20 cellular contexts compared by ENCODE assay signal in genomic region chr18:76604642-76605240, GRCh38.
"Had no signal": no experiment of that assay in that cellular context is flagged by ENCODE, and none has a peak within 500 bp of the region (broad histone marks: within the 10 kb centered on the region; RNA-seq: fewer than 3 reads in every experiment).

No MANE protein-coding gene starts in this region.

- H3K9me3 ChIP-seq: body of pancreas, left lung, mucosa of descending colon, prostate gland, tibial nerve had no signal

- H3K36me3 ChIP-seq: left lung, prostate gland, tibial nerve, WERI-Rb-1 had no signal

- H3K27ac ChIP-seq: body of pancreas, dorsolateral prefrontal cortex, left lung, prostate gland, tibial nerve, WERI-Rb-1 had no signal

- ATAC-seq: body of pancreas, left lung, mucosa of descending colon, right cardiac atrium, T-helper 17 cell had no signal

- H3K27me3 ChIP-seq: body of pancreas, left lung, tibial nerve had no signal

- H3K4me3 ChIP-seq: body of pancreas, dorsolateral prefrontal cortex, left lung, mucosa of descending colon, prostate gland, tibial nerve had no signal

- DNase-seq: activated CD4-positive, alpha-beta T cell treated with anti-CD3 and anti-CD28 coated beads, Interleukin-2, amount 50 U/mL, for 4 hours; body of pancreas; central memory CD4-positive, alpha-beta T cell; dorsolateral prefrontal cortex; endodermal cell; erythroblast; glutamatergic neuron; hippocampal formation; kidney; left lung; mucosa of descending colon; naive B cell; right cardiac atrium; small intestine; stimulated activated CD4-positive, alpha-beta T cell treated with anti-CD3 and anti-CD28 coated beads, Interleukin-15, amount 100 ng/mL, for 24 hours; stimulated activated CD4-positive, alpha-beta T cell treated with anti-CD3 and anti-CD28 coated beads, Interleukin-2, amount 100 ng/mL, for 48 hours; T-helper 17 cell; WERI-Rb-1 had no signal

- H3K4me1 ChIP-seq: body of pancreas, left lung, prostate gland, tibial nerve had no signal
